ENCODE assay signal across 18 cellular contexts in the genomic region with DNA sequence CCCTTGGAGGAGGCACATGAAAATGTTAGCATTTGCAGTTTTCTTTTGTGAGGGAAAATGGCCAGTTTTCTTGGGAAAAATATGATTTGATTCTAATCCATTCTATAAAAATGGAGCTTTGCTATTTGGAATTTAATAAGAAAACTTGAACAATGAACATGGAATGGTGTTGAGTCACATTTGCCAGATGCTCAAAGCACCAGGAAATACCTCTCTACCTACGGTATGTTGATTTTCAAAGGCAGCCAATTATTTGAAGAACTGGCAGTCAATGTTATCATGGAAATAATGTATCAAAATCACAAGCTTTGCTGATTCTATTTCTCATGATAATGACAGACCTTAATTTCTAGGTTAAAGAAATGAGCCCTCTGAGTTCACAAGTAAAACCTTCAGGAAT. TPM values are rescaled to one million over a fixed set of nuclear protein-coding genes. Genes with fewer than 3 reads are reported as not detected.
DNase-seq lines count a peak whose midpoint lies in the region; ATAC-seq, FAIRE-seq and TF ChIP-seq lines count a peak whose summit lies in the region.
"Had no signal": no experiment of that assay in that cellular context is flagged by ENCODE, and none has a peak within 500 bp of the region (broad histone marks: within the 10 kb centered on the region; RNA-seq: fewer than 3 reads in every experiment).

No MANE protein-coding gene starts in this region.

- 43% methylated on average over 1 of the region's 1 CpG for WGBS in suprapubic skin

- no peak for TF ChIP-seq POLR2A in suprapubic skin (IDR thresholded peaks at IDR 0.05)

- no peaks in the 10 kb centered on the region for H3K9me3 ChIP-seq in RWPE2 (ENCODE audit: severe bottlenecking)
- H3K9me3 ChIP-seq in keratinocyte (ENCODE audit: control insufficient read depth, low read depth, low read length), result no peaks in the 10 kb centered on the region
- H3K9me3 ChIP-seq in suprapubic skin, result no peaks in the 10 kb centered on the region

- peak overlapping the region; percentile 28 for H2AFZ ChIP-seq in keratinocyte (ENCODE audit: control insufficient read depth, low read length)
- H2AFZ ChIP-seq: GM23338 had no signal

- no peaks in the 10 kb centered on the region for H3K79me2 ChIP-seq in keratinocyte (ENCODE audit: control insufficient read depth, insufficient read depth, low read length)

- H3K9ac ChIP-seq in keratinocyte (ENCODE audit: control insufficient read depth, extremely low read depth, insufficient read depth, low read length), result no peak overlapping the region

- TF ChIP-seq CTCF in RWPE2 (IDR thresholded peaks at IDR 0.05; ENCODE audit: poor library complexity, severe bottlenecking), result no peak
- TF ChIP-seq CTCF in keratinocyte (optimal IDR thresholded peaks at IDR 0.05 in 1 of 3, IDR thresholded peaks at IDR 0.05 in 1 of 3, conservative IDR thresholded peaks at IDR 0.05 in 1 of 3; ENCODE audit: extremely low read depth in 1 of 3, insufficient read depth in 2 of 3, low read length in 3 of 3), result no peak
- TF ChIP-seq CTCF in suprapubic skin (IDR thresholded peaks at IDR 0.05), result no peak

- peak; percentile 66; the same call in 2 of the 3 replicates for ATAC-seq in RWPE2 (ENCODE audit: low read depth)
- no peak for ATAC-seq in GM19463 (IDR thresholded peaks at IDR 0.05; ENCODE audit: unreplicated experiment)
- ATAC-seq: GM23338, K562 had no signal

- DNase-seq in ELR (ENCODE audit: low read depth), result peak; percentile 21
- DNase-seq in RWPE2 (ENCODE audit: low spot score), result no peak
- DNase-seq in dermis blood vessel endothelial cell, result peak; percentile 85
- DNase-seq in keratinocyte (ENCODE audit: low read depth, low spot score), result no peak
- DNase-seq in suprapubic skin (ENCODE audit: low spot score in 2 of 2), result no peak
- DNase-seq in NCI-H187 treated with DMSO at 0.1 percent for 48 hours (lab: John Stamatoyannopoulos, UW), result no peak
- no peak for DNase-seq in NCI-H2081 (lab: John Stamatoyannopoulos, UW)
- DNase-seq: NCI-H1417 treated with DMSO at 0.1 percent for 48 hours, NCI-H2029 treated with DMSO at 0.1 percent for 48 hours, NCI-H524, SHP77 had no signal

- no peak overlapping the region for H3K4me2 ChIP-seq in keratinocyte (ENCODE audit: control insufficient read depth, extremely low read depth, insufficient read depth, low read depth, low read length)
- H3K4me2 ChIP-seq: GM23338 had no signal

- no peak overlapping the region for H3K27ac ChIP-seq in RWPE2 (ENCODE audit: poor library complexity, severe bottlenecking)
- no peak overlapping the region for H3K27ac ChIP-seq in keratinocyte (ENCODE audit: control insufficient read depth, insufficient read depth, low read length)
- H3K27ac ChIP-seq in suprapubic skin, result no peak overlapping the region
- H3K27ac ChIP-seq: C4-2B had no signal

- H3K4me1 ChIP-seq in RWPE2 (ENCODE audit: insufficient read depth, poor library complexity, severe bottlenecking), result no peaks in the 10 kb centered on the region
- peaks cover 4% of the 10 kb centered on the region for H3K4me1 ChIP-seq in keratinocyte (ENCODE audit: control insufficient read depth, extremely low read depth, insufficient read depth, low read length)
- H3K4me1 ChIP-seq in suprapubic skin, result no peaks in the 10 kb centered on the region

- dilution Hi-C loops in keratinocyte (cut with MboI; ENCODE audit: extremely low pct_ligation_motif_present, low sequenced_read_pairs), result no loop called here

- H3K9me1 ChIP-seq in keratinocyte (ENCODE audit: control insufficient read depth, extremely low read depth, insufficient read depth, low read length), result no peaks in the 10 kb centered on the region

- no peak for TF ChIP-seq EP300 in suprapubic skin (IDR thresholded peaks at IDR 0.05)

- H3K36me3 ChIP-seq in RWPE2 (ENCODE audit: low read depth), result no peaks in the 10 kb centered on the region
- H3K36me3 ChIP-seq in keratinocyte (ENCODE audit: control insufficient read depth in 2 of 2, extremely low read depth in 1 of 2, insufficient read depth in 2 of 2, low read length in 2 of 2), result no peaks in the 10 kb centered on the region
- no peaks in the 10 kb centered on the region for H3K36me3 ChIP-seq in suprapubic skin

- H3K27me3 ChIP-seq in RWPE2 (ENCODE audit: insufficient read depth, poor library complexity, severe bottlenecking) (no peaks in the 10 kb centered on the region), keratinocyte (ENCODE audit: control insufficient read depth, extremely low read depth, insufficient read depth, low read length) (no peaks in the 10 kb centered on the region), suprapubic skin (no peaks in the 10 kb centered on the region)

- H3K4me3 ChIP-seq in RWPE2 (ENCODE audit: severe bottlenecking) (no peak overlapping the region), keratinocyte (ENCODE audit: control insufficient read depth in 2 of 3, extremely low read depth in 1 of 3, insufficient read depth in 2 of 3, low read depth in 1 of 3, low read length in 3 of 3) (no peak overlapping the region), suprapubic skin (no peak overlapping the region)
- H3K4me3 ChIP-seq: GM23338, K562 had no signal

- FAIRE-seq in keratinocyte (lab: Jason Lieb, UNC), result peak; percentile 70
- FAIRE-seq: K562, RCC 7860 had no signal

- no peaks in the 10 kb centered on the region for H4K20me1 ChIP-seq in keratinocyte (ENCODE audit: control insufficient read depth, extremely low read depth, insufficient read depth, low read length)

RNA-seq across cellular contexts. Expression of a gene that starts 14.9 kb away (rescaled TPM):
- total RNA-seq in dermis blood vessel endothelial cell (not detected in 2 replicates), suprapubic skin (under 1 TPM in 1 of 4 donors, not detected in 3; 0.38 TPM)
- polyA plus RNA-seq in keratinocyte, result 0.05 TPM in 1 of 3 replicates, not detected in the others
- not detected for polyA plus RNA-seq in keratinocyte (2011; ENCODE audit: low read depth)
- 0.14 TPM in 1 of 2 replicates, not detected in the other for polyA plus RNA-seq in keratinocyte (2011; cell fraction: cytosol; rRNA removed)
- 0.85 TPM in 1 of 2 replicates, not detected in the other for polyA plus RNA-seq in keratinocyte (2011; cell fraction: nucleus; rRNA removed)
- polyA plus RNA-seq in keratinocyte (2012; ENCODE audit: low replicate concordance), result 0.15 and 0.65 TPM in 2 replicates
- polyA minus RNA-seq in keratinocyte, result not detected in 3 replicates
- polyA minus RNA-seq in keratinocyte (2011; cell fraction: cytosol; rRNA and poly(A)+ RNA removed), result not detected
- 1.2 and 2.5 TPM in 2 replicates for polyA minus RNA-seq in keratinocyte (2011; cell fraction: nucleus; rRNA and poly(A)+ RNA removed)
- total RNA-seq: A673, Daoy, K562 had no signal

RNA-seq across cellular contexts. Expression of a gene that starts 33.6 kb away (rescaled TPM):
- 6.8 and 11.5 TPM in 2 replicates for total RNA-seq in dermis blood vessel endothelial cell
- polyA plus RNA-seq in keratinocyte, result 7.7 to 15.6 TPM (median 9.8 TPM) in 3 replicates
- 6.7 TPM for polyA plus RNA-seq in keratinocyte (2011; ENCODE audit: low read depth)
- 18.6 and 20.1 TPM in 2 replicates for polyA plus RNA-seq in keratinocyte (2011; cell fraction: cytosol; rRNA removed)
- polyA plus RNA-seq in keratinocyte (2011; cell fraction: nucleus; rRNA removed), result 13.4 TPM in 2 replicates
- polyA plus RNA-seq in keratinocyte (2012; ENCODE audit: low replicate concordance), result 8.2 and 9.9 TPM in 2 replicates
- 11.9 to 28.9 TPM (median 22.3 TPM) in 3 replicates for polyA minus RNA-seq in keratinocyte
- polyA minus RNA-seq in keratinocyte (2011; cell fraction: cytosol; rRNA and poly(A)+ RNA removed), result 21.3 TPM
- 8.2 and 10.2 TPM in 2 replicates for polyA minus RNA-seq in keratinocyte (2011; cell fraction: nucleus; rRNA and poly(A)+ RNA removed)
- total RNA-seq in suprapubic skin, result 10 to 100 TPM; 10.1 to 39.8 (median 20.1) TPM

Comparison
In these comparisons a context has a peak if more than half of its experiments do, and no peak if none do; other contexts are left out.
1. DNase-seq: peak in ELR (single experiment) and dermis blood vessel endothelial cell (single experiment); none in RWPE2 (single experiment), keratinocyte (single experiment), suprapubic skin (0 of 2), NCI-H187 treated with DMSO at 0.1 percent for 48 hours (single experiment) and NCI-H2081 (0 of 2).